In the genomic region with DNA sequence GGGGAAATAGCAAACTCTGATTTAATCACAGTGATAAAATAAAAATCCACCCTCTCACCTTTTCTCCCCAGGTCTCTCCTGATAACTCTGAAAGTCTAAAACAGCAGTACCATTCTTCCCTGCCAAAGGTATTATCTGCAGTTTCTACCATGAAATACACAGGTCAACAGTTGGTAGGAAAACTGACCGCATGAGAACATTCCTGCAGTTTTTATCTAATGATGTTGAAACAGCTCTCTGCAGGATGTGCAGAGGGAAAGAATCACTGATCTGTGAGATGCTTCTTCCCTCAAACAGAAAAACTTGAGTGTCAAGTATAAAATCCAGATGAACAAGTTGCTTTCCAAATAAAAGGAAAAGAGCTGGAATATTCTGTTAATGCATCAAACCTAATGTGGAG, we compare ENCODE assay signal across 29 cellular contexts. TPM values are rescaled to one million over a fixed set of nuclear protein-coding genes. Genes with fewer than 3 reads are reported as not detected.
DNase-seq lines count a peak whose midpoint lies in the region; ATAC-seq, FAIRE-seq and TF ChIP-seq lines count a peak whose summit lies in the region.
"Had no signal": no experiment of that assay in that cellular context is flagged by ENCODE, and none has a peak within 500 bp of the region (broad histone marks: within the 10 kb centered on the region; RNA-seq: fewer than 3 reads in every experiment).

No MANE protein-coding gene starts in this region.

- peak; percentile 72 for DNase-seq in EH (ENCODE audit: low read depth)
- peak; percentile 78 for DNase-seq in RCC 7860 (ENCODE audit: low spot score)
- DNase-seq in choroid plexus epithelial cell (ENCODE audit: low read depth) = peak; percentile 78
- DNase-seq in mesenchymal stem cell = peak; percentile 74
- no peak for DNase-seq in stimulated activated CD4-positive, alpha-beta T cell treated with anti-CD3 and anti-CD28 coated beads, Interleukin-4, amount 100 ng/mL, for 24 hours
- DNase-seq in NCI-H1092 treated with DMSO at 0.1 percent for 48 hours (lab: John Stamatoyannopoulos, UW) = no peak
- no peak for DNase-seq in NCI-H187 (lab: John Stamatoyannopoulos, UW)
- DNase-seq: activated CD4-positive, alpha-beta T cell treated with anti-CD3 and anti-CD28 coated beads, Interleukin-2, amount 50 U/mL, for 1 hour; activated CD8-positive, alpha-beta memory T cell treated with anti-CD3 and anti-CD28 coated beads, Interleukin-2, amount 10 ng/mL, durations not matched to agents 7 days and 5 days; activated naive CD4-positive, alpha-beta T cell treated with anti-CD3 and anti-CD28 coated beads, Interleukin-2, amount 50 U/mL, for 16 hours; CD4-positive, alpha-beta T cell; cerebellar nuclear complex; gastrocnemius medialis; GDM1; hypothalamus; islet precursor cell; lower lobe of right lung; NCI-H146; NCI-H524; nephron progenitor cell; Peyer's patch; right lobe of liver; SK-N-SH; stimulated activated CD4-positive, alpha-beta T cell treated with anti-CD3 and anti-CD28 coated beads, Interleukin-15, amount 100 ng/mL, for 24 hours; stimulated activated naive CD8-positive, alpha-beta T cell treated with anti-CD3 and anti-CD28 coated beads, Interleukin-15, amount 100 ng/mL, for 72 hours; T-helper 2 cell had no signal

- ATAC-seq in HG03175 (IDR thresholded peaks at IDR 0.05; ENCODE audit: unreplicated experiment) = no peak
- ATAC-seq: activated CD8-positive, alpha-beta memory T cell treated with anti-CD3 and anti-CD28 coated beads, Interleukin-2, amount 10 ng/mL, durations not matched to agents 7 days and 5 days; gastrocnemius medialis; lower lobe of right lung; stimulated activated naive CD8-positive, alpha-beta T cell treated with anti-CD3 and anti-CD28 coated beads, Interleukin-15, amount 100 ng/mL, for 72 hours had no signal

- no peak overlapping the region for H2BK5ac ChIP-seq in mesenchymal stem cell (ENCODE audit: low read depth, low read length, poor library complexity, severe bottlenecking)

- peak overlapping the region in 1 of 2 experiments; percentile 65 for H3K18ac ChIP-seq in mesenchymal stem cell (ENCODE audit: low read depth in 1 of 2, low read length in 2 of 2)

- H3K23ac ChIP-seq in mesenchymal stem cell (ENCODE audit: low read length in 2 of 2) = no peak overlapping the region

- peaks cover 0 to 46% of the 10 kb centered on the region in 2 experiments for H3K27me3 ChIP-seq in mesenchymal stem cell (ENCODE audit: control insufficient read depth in 1 of 2, insufficient read depth in 1 of 2, low read length in 2 of 2)
- H3K27me3 ChIP-seq: Peyer's patch, right lobe of liver, tibial nerve had no signal

- H3K79me1 ChIP-seq in mesenchymal stem cell (replicated peaks; ENCODE audit: low read length, poor library complexity, severe bottlenecking) = peaks cover 7% of the 10 kb centered on the region

- FAIRE-seq in RCC 7860 (lab: Jason Lieb, UNC) = peak; percentile 96

- H3K9ac ChIP-seq in mesenchymal stem cell (ENCODE audit: low read length) = no peak overlapping the region
- H3K9ac ChIP-seq: parathyroid adenoma, SK-N-SH had no signal

- H3K4ac ChIP-seq in mesenchymal stem cell (ENCODE audit: low read depth in 1 of 2, low read length in 2 of 2) = no peak overlapping the region

- H3K4me2 ChIP-seq in mesenchymal stem cell (ENCODE audit: low read length, poor library complexity, severe bottlenecking) = no peak overlapping the region
- H3K4me2 ChIP-seq: SK-N-SH had no signal

- H2BK12ac ChIP-seq in mesenchymal stem cell (ENCODE audit: low read length in 2 of 2) = no peak overlapping the region

- H4K8ac ChIP-seq in mesenchymal stem cell (ENCODE audit: low read length) = no peak overlapping the region

- no peak for TF ChIP-seq CTCF in choroid plexus epithelial cell (conservative IDR thresholded peaks at IDR 0.05; ENCODE audit: low read depth, low read length)

- no peak overlapping the region for H2BK120ac ChIP-seq in mesenchymal stem cell (ENCODE audit: low read depth, low read length)

- no peaks in the 10 kb centered on the region for H3K9me3 ChIP-seq in mesenchymal stem cell (ENCODE audit: control insufficient read depth, low read length)
- H3K9me3 ChIP-seq: gastrocnemius medialis, lower lobe of right lung, Peyer's patch, right lobe of liver, SK-N-SH, tibial nerve had no signal

- H3K4me3 ChIP-seq in choroid plexus epithelial cell (ENCODE audit: low read depth, low read length) = no peak overlapping the region
- no peak overlapping the region for H3K4me3 ChIP-seq in mesenchymal stem cell (ENCODE audit: insufficient read depth in 1 of 2, low read depth in 1 of 2, low read length in 2 of 2)
- H3K4me3 ChIP-seq: gastrocnemius medialis, lower lobe of right lung, Peyer's patch, right lobe of liver, tibial nerve had no signal

- no peak overlapping the region for H2AFZ ChIP-seq in mesenchymal stem cell (ENCODE audit: low read depth, low read length)
- H2AFZ ChIP-seq: parathyroid adenoma had no signal

- peak overlapping the region; percentile 93 for H3K27ac ChIP-seq in mesenchymal stem cell (ENCODE audit: low read length, poor library complexity, severe bottlenecking)
- H3K27ac ChIP-seq: gastrocnemius medialis, lower lobe of right lung, parathyroid adenoma, Peyer's patch, right lobe of liver, tibial nerve had no signal

- no peak overlapping the region for H2BK15ac ChIP-seq in mesenchymal stem cell (ENCODE audit: low read depth, poor library complexity, severe bottlenecking)

- H3K36me3 ChIP-seq in mesenchymal stem cell (ENCODE audit: control insufficient read depth in 1 of 2, insufficient read depth in 2 of 2, low read depth in 1 of 2, low read length in 2 of 2) = no peaks in the 10 kb centered on the region
- H3K36me3 ChIP-seq: gastrocnemius medialis, lower lobe of right lung, Peyer's patch, right lobe of liver, tibial nerve had no signal

- peaks cover 26% of the 10 kb centered on the region for H3K4me1 ChIP-seq in mesenchymal stem cell (ENCODE audit: control insufficient read depth, insufficient read depth, low read depth, low read length)
- H3K4me1 ChIP-seq: gastrocnemius medialis, lower lobe of right lung, parathyroid adenoma, Peyer's patch, right lobe of liver, tibial nerve had no signal

- no peak overlapping the region for H4K91ac ChIP-seq in mesenchymal stem cell (ENCODE audit: low read length)

- WGBS in mesenchymal stem cell = 38% methylated on average over 1 of the region's 1 CpG

- H3K14ac ChIP-seq in mesenchymal stem cell (ENCODE audit: low read length in 2 of 2) = no peak overlapping the region

- H2AK5ac ChIP-seq in mesenchymal stem cell (ENCODE audit: low read length, severe bottlenecking) = peak overlapping the region; percentile 98

RNA-seq across cellular contexts. Expression of gene KCNJ6, which starts 39.1 kb away (rescaled TPM):
- 4.6 TPM for polyA plus RNA-seq in mesenchymal stem cell (2013, experiment 1 of 2)
- 5.0 TPM for polyA plus RNA-seq in mesenchymal stem cell (2013, experiment 2 of 2)
- polyA plus RNA-seq: SK-N-SH had no signal

Comparison
In these comparisons a context has a peak if more than half of its experiments do, and no peak if none do; other contexts are left out.
1. DNase-seq: peak in EH (single experiment), RCC 7860 (single experiment), choroid plexus epithelial cell (single experiment) and mesenchymal stem cell (single experiment); none in stimulated activated CD4-positive, alpha-beta T cell treated with anti-CD3 and anti-CD28 coated beads, Interleukin-4, amount 100 ng/mL, for 24 hours (single experiment), NCI-H1092 treated with DMSO at 0.1 percent for 48 hours (single experiment) and NCI-H187 (0 of 2).